11 cellular contexts compared by ENCODE assay signal in genomic region chr6:109092074-109092473, GRCh38. TPM values are rescaled to one million over a fixed set of nuclear protein-coding genes. Genes with fewer than 3 reads are reported as not detected.
DNase-seq lines count a peak whose midpoint lies in the region; ATAC-seq and TF ChIP-seq lines count a peak whose summit lies in the region.
"Had no signal": no experiment of that assay in that cellular context is flagged by ENCODE, and none has a peak within 500 bp of the region (broad histone marks: within the 10 kb centered on the region; RNA-seq: fewer than 3 reads in every experiment).

No MANE protein-coding gene starts in this region.

- TF ChIP-seq CTCF in AG10803 (conservative IDR thresholded peaks at IDR 0.05; ENCODE audit: low read length) (no peak), dorsolateral prefrontal cortex (IDR thresholded peaks at IDR 0.05 in 54 of 56, conservative IDR thresholded peaks at IDR 0.05 in 2 of 56; ENCODE audit: low read depth in 1 of 56, partially characterized antibody in 56 of 56) (no peak), nephron (IDR thresholded peaks at IDR 0.05; ENCODE audit: unreplicated experiment in 3 of 3) (no peak)

- H3K36me3 Mint-ChIP-seq in nephron (ENCODE audit: low read depth) = peaks cover 4% of the 10 kb centered on the region

- peak overlapping the region in 16 of 59 donors; percentile 2 to 50 (median 22) for H3K27ac ChIP-seq in dorsolateral prefrontal cortex
- H3K27ac ChIP-seq: epithelial cell of prostate had no signal

- H3K4me3 ChIP-seq in AG10803 (ENCODE audit: low read length) (peak overlapping the region; percentile 97), MG63 (peak overlapping the region; percentile 90), dorsolateral prefrontal cortex (peak overlapping the region; percentile 58 to 99 (median 86))

- H3K27me3 ChIP-seq in MG63 = no peaks in the 10 kb centered on the region
- no peaks in the 10 kb centered on the region for H3K27me3 ChIP-seq in dorsolateral prefrontal cortex

- no peaks in the 10 kb centered on the region for H3K36me3 ChIP-seq in MG63

- H3K4me3 Mint-ChIP-seq in nephron = peak overlapping the region; percentile 74 to 100 (median 81)

- no peaks in the 10 kb centered on the region for H3K9me3 Mint-ChIP-seq in nephron

- H3K9me3 ChIP-seq in MG63 = no peaks in the 10 kb centered on the region

- intact Hi-C loops in dorsolateral prefrontal cortex (cut with DNase I) = loop anchor here in 1 of 2 donors (10.0 kb wide), 3 partner anchors 87 to 247 kb away; partner anchors contain the start of gene ARMC2

- peaks cover 69% of the 10 kb centered on the region for H3K4me1 Mint-ChIP-seq in nephron

- ATAC-seq in GM19463 (IDR thresholded peaks at IDR 0.05; ENCODE audit: unreplicated experiment) = no peak
- ATAC-seq in HG02678 (IDR thresholded peaks at IDR 0.05; ENCODE audit: unreplicated experiment) = no peak

- no peak for DNase-seq in AG10803 (ENCODE audit: low read depth)
- DNase-seq in MG63 = no peak
- no peak for DNase-seq in dorsolateral prefrontal cortex
- no peak for DNase-seq in CD1c-positive myeloid dendritic cell (ENCODE audit: extremely low spot score)
- DNase-seq in DMS53 treated with DMSO at 0.1 percent for 48 hours (lab: John Stamatoyannopoulos, UW; ENCODE audit: unreplicated experiment) = no peak
- DNase-seq: activated CD4-positive, alpha-beta T cell treated with anti-CD3 and anti-CD28 coated beads, Interleukin-2, amount 50 U/mL, for 4 hours; NCI-H526 had no signal

- H3K27ac Mint-ChIP-seq in nephron = peak overlapping the region in 1 of 3 experiments; percentile 24

- H3K27me3 Mint-ChIP-seq in nephron (ENCODE audit: low read depth) = no peaks in the 10 kb centered on the region

RNA-seq across cellular contexts. Expression of gene SESN1, which starts 2.6 kb away (rescaled TPM):
- 3.3 and 6.1 TPM in 2 replicates for total RNA-seq in MG63 (2014; rRNA removed; shearing (Covaris generic); ENCODE audit: low replicate concordance)
- total RNA-seq in dorsolateral prefrontal cortex = 100 to 1,000 TPM in 2 of 120 experiments, 10 to 100 TPM in 118; 42.2 to 110 (median 71.4) TPM

RNA-seq across cellular contexts. Expression of gene CEP57L1, which starts 3.2 kb away (rescaled TPM):
- total RNA-seq in MG63 (2014; rRNA removed; shearing (Covaris generic); ENCODE audit: low replicate concordance) = 27.2 and 30.0 TPM in 2 replicates
- 10 to 100 TPM; 14.7 to 38.7 (median 24.8) TPM for total RNA-seq in dorsolateral prefrontal cortex
